ENCODE assay signal across 8 cellular contexts in the genomic region with DNA sequence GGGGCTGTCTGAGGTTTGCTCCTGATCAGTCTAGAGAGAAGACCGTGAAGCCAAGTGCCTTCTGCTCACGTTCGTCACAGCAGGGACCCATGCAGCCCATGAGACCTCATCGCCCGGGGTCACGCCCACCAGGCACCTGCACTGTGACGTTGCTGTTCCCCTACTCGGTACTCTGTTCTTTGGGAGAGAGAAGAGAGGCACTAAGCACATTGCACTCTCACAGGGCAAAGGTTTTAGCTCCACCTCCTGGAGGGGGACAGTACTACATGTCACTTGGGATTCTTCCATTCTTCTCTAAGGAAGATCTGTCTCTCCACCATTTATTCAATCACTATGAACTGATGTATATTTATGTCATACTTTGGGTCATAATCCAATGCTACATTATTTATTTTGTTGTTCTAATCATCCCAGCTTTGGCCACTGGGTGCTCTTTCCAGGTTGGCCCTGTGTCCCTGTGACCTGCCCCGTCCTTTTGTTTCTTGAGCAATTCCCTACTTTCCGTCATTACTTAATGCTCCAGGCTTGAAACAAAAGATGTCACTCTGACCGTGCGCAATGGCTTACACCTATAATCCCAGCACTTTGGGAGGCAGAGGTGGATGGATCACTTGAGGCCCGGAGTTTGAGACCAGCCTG.
DNase-seq lines count a peak whose midpoint lies in the region.

No MANE protein-coding gene starts in this region.

- peak; percentile 42 for DNase-seq in EH (ENCODE audit: low read depth)
- DNase-seq in LoVo (ENCODE audit: low spot score) = peak; percentile 34
- peak; percentile 75 for DNase-seq in SW480 (ENCODE audit: low spot score)
- peak; percentile 14 for DNase-seq in activated naive CD8-positive, alpha-beta T cell treated with anti-CD3 and anti-CD28 coated beads, Interleukin-2, amount 50 U/mL, for 16 hours (ENCODE audit: low read depth, low spot score)
- DNase-seq in inferior parietal cortex (ENCODE audit: extremely low spot score) = peak; percentile 6
- peak; percentile 36 to 54 for DNase-seq in stimulated activated CD4-positive, alpha-beta T cell treated with anti-CD3 and anti-CD28 coated beads, Interleukin-4, amount 100 ng/mL, for 48 hours (ENCODE audit: low read depth in 2 of 2)
- no peak for DNase-seq in caudate nucleus (lab: John Stamatoyannopoulos, UW)
- no peak for DNase-seq in NK-92 (lab: John Stamatoyannopoulos, UW; ENCODE audit: unreplicated experiment)

- H3K27ac ChIP-seq in caudate nucleus (ENCODE audit: low read depth, low read length) = no peak overlapping the region

Comparison
In these comparisons a context has a peak if more than half of its experiments do, and no peak if none do; other contexts are left out.
1. DNase-seq: peak in EH (single experiment), LoVo (single experiment), SW480 (single experiment), activated naive CD8-positive, alpha-beta T cell treated with anti-CD3 and anti-CD28 coated beads, Interleukin-2, amount 50 U/mL, for 16 hours (single experiment), inferior parietal cortex (single experiment) and stimulated activated CD4-positive, alpha-beta T cell treated with anti-CD3 and anti-CD28 coated beads, Interleukin-4, amount 100 ng/mL, for 48 hours (2 of 2); none in caudate nucleus (0 of 61) and NK-92 (single experiment).